In genomic region chr19:38870612-38871011, GRCh38 we compare ENCODE assay signal across 1 cellular context.
TF ChIP-seq lines count a peak whose summit lies in the region.

No MANE protein-coding gene starts in this region.

TF ChIP-seq in IMR-90, 13 proteins besides CTCF, POLR2A, EP300 and RAD21:
- TF ChIP-seq SMC3 (IDR thresholded peaks at IDR 0.05; ENCODE audit: low read depth, low read length) (no peak), CHD1 (IDR thresholded peaks at IDR 0.05; ENCODE audit: low read depth, low read length) (no peak), RCOR1 (IDR thresholded peaks at IDR 0.05; ENCODE audit: insufficient replicate concordance, low read length) (no peak), RFX5 (IDR thresholded peaks at IDR 0.05; ENCODE audit: low read depth, low read length) (no peak), MXI1 (IDR thresholded peaks at IDR 0.05; ENCODE audit: borderline replicate concordance, low read depth, low read length) (no peak), BHLHE40 (IDR thresholded peaks at IDR 0.05; ENCODE audit: low read depth, low read length) (no peak), MAZ (IDR thresholded peaks at IDR 0.05; ENCODE audit: borderline replicate concordance, low read depth, low read length) (no peak), FOS (IDR thresholded peaks at IDR 0.05; ENCODE audit: low read depth, low read length) (no peak), CEBPB (IDR thresholded peaks at IDR 0.05; ENCODE audit: low read depth, low read length) (no peak), USF2 (IDR thresholded peaks at IDR 0.05; ENCODE audit: low read depth, low read length) (no peak), MAFK (IDR thresholded peaks at IDR 0.05; ENCODE audit: low read depth, low read length) (no peak), NFE2L2 (IDR thresholded peaks at IDR 0.05; ENCODE audit: low read depth, low read length) (no peak), ELK1 (IDR thresholded peaks at IDR 0.05; ENCODE audit: borderline replicate concordance, low read depth, low read length) (no peak)
